Comparison of ENCODE assay signal across 15 cellular contexts in genomic region chr7:3250725-3251124, GRCh38.
"Had no signal": no experiment of that assay in that cellular context is flagged by ENCODE, and none has a peak within 500 bp of the region (broad histone marks: within the 10 kb centered on the region; RNA-seq: fewer than 3 reads in every experiment).

No MANE protein-coding gene starts in this region.

- H3K9me3 Mint-ChIP-seq: natural killer cell treated with Interleukin-12 subunit alpha and Interleukin-12 subunit beta and Interleukin-15 and Interleukin-18, amount 100 ng/mL, for 72 hours had no signal

- H3K27ac Mint-ChIP-seq: activated naive CD8-positive, alpha-beta T cell; natural killer cell treated with Interleukin-12 subunit alpha and Interleukin-12 subunit beta and Interleukin-15 and Interleukin-18, amount 100 ng/mL, for 72 hours; stimulated activated naive CD8-positive, alpha-beta T cell treated with anti-CD3 and anti-CD28 coated beads, Interleukin-15, Interleukin-2, amounts not matched to agents 100 ng/mL and 50 ng/mL, for 24 hours; T-helper 17 cell had no signal

- DNase-seq: activated effector memory CD4-positive, alpha-beta T cell treated with Interleukin-2 at 50 U/mL for 16 hours; activated T-cell treated with anti-CD3 and anti-CD28 coated beads for 4 hours; cerebellar nuclear complex; cortex of kidney; effector CD4-positive, alpha-beta T cell; head of caudate nucleus; nucleus accumbens; stimulated activated CD8-positive, alpha-beta memory T cell treated with anti-CD3 and anti-CD28 coated beads, Interleukin-4, amount 100 ng/mL, for 48 hours; T-helper 17 cell; transverse colon had no signal

- H3K36me3 Mint-ChIP-seq: activated naive CD8-positive, alpha-beta T cell; natural killer cell treated with Interleukin-12 subunit alpha and Interleukin-12 subunit beta and Interleukin-15 and Interleukin-18, amount 100 ng/mL, for 72 hours had no signal

- ATAC-seq: left lobe of liver; natural killer cell treated with Interleukin-12 subunit alpha and Interleukin-12 subunit beta and Interleukin-15 and Interleukin-18, amount 100 ng/mL, for 72 hours; sciatic nerve; T-helper 17 cell had no signal

- H3K4me3 Mint-ChIP-seq: activated naive CD8-positive, alpha-beta T cell; natural killer cell treated with Interleukin-12 subunit alpha and Interleukin-12 subunit beta and Interleukin-15 and Interleukin-18, amount 100 ng/mL, for 72 hours; stimulated activated naive CD8-positive, alpha-beta T cell treated with anti-CD3 and anti-CD28 coated beads, Interleukin-15, Interleukin-2, amounts not matched to agents 100 ng/mL and 50 ng/mL, for 24 hours; T-helper 17 cell had no signal
